Comparison of ENCODE assay signal across 8 cellular contexts in genomic region chr13:48531416-48532145, GRCh38. TPM values are rescaled to one million over a fixed set of nuclear protein-coding genes. Genes with fewer than 3 reads are reported as not detected.
A peak's percentile ranks its signal among the peaks of the same experiment; 100 is the strongest.
DNase-seq lines count a peak whose midpoint lies in the region; ATAC-seq and TF ChIP-seq lines count a peak whose summit lies in the region.

No MANE protein-coding gene starts in this region.

- intact Hi-C loops in Calu3 (cut with micrococcal nuclease; ENCODE audit: unreplicated experiment) (loop anchor here (2.0 kb wide), 1 partner anchor 57 kb away; no protein-coding TSS in a partner anchor), left colon (cut with DNase I, micrococcal nuclease) (no loop called here), testis (cut with DNase I; ENCODE audit: low total_unique reads) (no loop called here)

- no peaks in the 10 kb centered on the region for H3K9me3 ChIP-seq in testis

- TF ChIP-seq CTCF in Calu3 (IDR thresholded peaks at IDR 0.05; ENCODE audit: unreplicated experiment) (no peak), astrocyte of the spinal cord (IDR thresholded peaks at IDR 0.05; ENCODE audit: low read depth, low read length) (no peak), testis (IDR thresholded peaks at IDR 0.05) (no peak)

- ATAC-seq in left colon, result peak; percentile 49

- H3K27me3 Mint-ChIP-seq in Calu3 (ENCODE audit: unreplicated experiment), result no peaks in the 10 kb centered on the region

- CTCF ChIA-PET in Calu3 (lab: Charles Lee), result interaction anchor here (1.4 kb wide), 1 partner anchor 11 kb away, joined by 7 read pairs; no protein-coding TSS in a partner anchor

- no peaks in the 10 kb centered on the region for H3K9me3 Mint-ChIP-seq in Calu3 (ENCODE audit: low read depth, unreplicated experiment)

- peak overlapping the region; percentile 77 for H3K4me3 Mint-ChIP-seq in Calu3 (ENCODE audit: low read depth, unreplicated experiment)

- H3K4me1 ChIP-seq in testis, result no peaks in the 10 kb centered on the region

- in situ Hi-C loops in astrocyte of the spinal cord (cut with HindIII; ENCODE audit: low sequenced_read_pairs), result no loop called here

- no peak for DNase-seq in Calu3
- peak; percentile 7 for DNase-seq in NAMALWA (ENCODE audit: low spot score)
- DNase-seq in astrocyte of the spinal cord (ENCODE audit: low read depth, low spot score), result no peak
- DNase-seq in left colon, result peak in 1 of 2 donors; percentile 32
- DNase-seq in testis, result peak; percentile 53
- DNase-seq in SHP77 treated with DMSO at 0.1 percent for 48 hours (lab: John Stamatoyannopoulos, UW), result no peak
- no peak for DNase-seq in EL
- no peak for DNase-seq in NCI-H187 (lab: John Stamatoyannopoulos, UW)

- peak overlapping the region; percentile 97 for H3K27ac ChIP-seq in testis

- peaks cover 12% of the 10 kb centered on the region for H3K4me1 Mint-ChIP-seq in Calu3 (ENCODE audit: low read depth, unreplicated experiment)

- no peaks in the 10 kb centered on the region for H3K27me3 ChIP-seq in testis

- 18 to 23% methylated on average over 17 of the region's 17 CpGs for WGBS in testis, 2 donors

- no peaks in the 10 kb centered on the region for H3K36me3 ChIP-seq in testis (ENCODE audit: low read depth, missing control alignments)

- TF ChIP-seq POLR2A in testis (IDR thresholded peaks at IDR 0.05), result no peak

- peak overlapping the region; percentile 72 for H3K27ac Mint-ChIP-seq in Calu3 (ENCODE audit: unreplicated experiment)

- peaks cover 24% of the 10 kb centered on the region for H3K36me3 Mint-ChIP-seq in Calu3 (ENCODE audit: insufficient read depth, unreplicated experiment)

- H3K4me3 ChIP-seq in astrocyte of the spinal cord (ENCODE audit: low read depth, low read length) (peak overlapping the region; percentile 82), testis (peak overlapping the region; percentile 85 to 92)

- TSS peak; percentile 38 for BruUV-seq in Calu3 (replicated peaks; lab: Mats Ljungman, UMichigan)

RNA-seq across cellular contexts. Expression of gene RCBTB2, which starts 1.3 kb away (rescaled TPM):
- total RNA-seq in Calu3 (2022) (3.0 and 3.7 TPM in 2 replicates), left colon (1 to 10 TPM; 4.6 to 6.7 TPM), testis (10 to 100 TPM in 1 of 2 donors, 1 to 10 TPM in 1; 10.0 to 12.2 TPM)
- polyA plus RNA-seq in testis (ENCODE audit: insufficient read depth, low read depth, low replicate concordance), result 15.6 TPM

Comparison
In these comparisons a context has a peak if more than half of its experiments do, and no peak if none do; other contexts are left out.
1. DNase-seq: peak in NAMALWA (single experiment) and testis (single experiment); none in Calu3 (single experiment), astrocyte of the spinal cord (single experiment), SHP77 treated with DMSO at 0.1 percent for 48 hours (single experiment), EL (single experiment) and NCI-H187 (0 of 2).